Comparison of ENCODE assay signal across 8 cellular contexts in genomic region chr20:13995086-13995665, GRCh38. TPM values are rescaled to one million over a fixed set of nuclear protein-coding genes. Genes with fewer than 3 reads are reported as not detected.
A peak's percentile ranks its signal among the peaks of the same experiment; 100 is the strongest.
DNase-seq lines count a peak whose midpoint lies in the region; ATAC-seq and TF ChIP-seq lines count a peak whose summit lies in the region.

Gene MACROD2, plus strand, starts transcription at chr20:13995516.

- H3K4me1 ChIP-seq in CD4-positive, CD25-positive, alpha-beta regulatory T cell (ENCODE audit: control insufficient read depth, insufficient read depth, low read length, poor library complexity, severe bottlenecking), result no peaks in the 10 kb centered on the region
- no peaks in the 10 kb centered on the region for H3K4me1 ChIP-seq in naive thymus-derived CD4-positive, alpha-beta T cell (ENCODE audit: control insufficient read depth in 2 of 2, insufficient read depth in 2 of 2, low read length in 2 of 2)

- no peaks in the 10 kb centered on the region for H3K27me3 ChIP-seq in CD4-positive, CD25-positive, alpha-beta regulatory T cell (ENCODE audit: control insufficient read depth, insufficient read depth, low read length)
- no peaks in the 10 kb centered on the region for H3K27me3 ChIP-seq in naive thymus-derived CD4-positive, alpha-beta T cell (ENCODE audit: control insufficient read depth in 2 of 2, insufficient read depth in 2 of 2, low read length in 2 of 2)

- CTCF ChIA-PET in naive thymus-derived CD4-positive, alpha-beta T cell (lab: Charles Lee), result no interaction called here

- H3K9me3 Mint-ChIP-seq in CD4-positive, CD25-positive, alpha-beta regulatory T cell, result peaks cover 0 to 19% (median 5%) of the 10 kb centered on the region in 7 donors
- peaks cover 17% of the 10 kb centered on the region for H3K9me3 Mint-ChIP-seq in activated T-cell treated with anti-CD3 and anti-CD28 coated beads, Interleukin-2, amount 50 U/mL, for 4 hours
- H3K9me3 Mint-ChIP-seq in naive thymus-derived CD4-positive, alpha-beta T cell, result peaks cover 4 to 57% (median 23%) of the 10 kb centered on the region in 11 donors

- H3K9me3 ChIP-seq in CD4-positive, CD25-positive, alpha-beta regulatory T cell (ENCODE audit: control insufficient read depth in 2 of 2, low read length in 2 of 2), result peaks cover 0 to 17% of the 10 kb centered on the region in 2 experiments
- peaks cover 0 to 15% (median 0%) of the 10 kb centered on the region in 3 experiments for H3K9me3 ChIP-seq in naive thymus-derived CD4-positive, alpha-beta T cell (ENCODE audit: control insufficient read depth in 2 of 3, low read length in 3 of 3)

- intact Hi-C loops in naive thymus-derived CD4-positive, alpha-beta T cell (cut with micrococcal nuclease), result loop anchor here in 1 of 2 donors (10.0 kb wide), 1 partner anchor 60 kb away; no protein-coding TSS in a partner anchor

- no peak for TF ChIP-seq CTCF in foreskin fibroblast (IDR thresholded peaks at IDR 0.05; ENCODE audit: low read depth, low read length)

- no peak within 1 kb of the TSS for H3K27ac Mint-ChIP-seq in CD4-positive, CD25-positive, alpha-beta regulatory T cell
- H3K27ac Mint-ChIP-seq in naive thymus-derived CD4-positive, alpha-beta T cell, result no peak within 1 kb of the TSS

- H3K4me3 Mint-ChIP-seq in CD4-positive, CD25-positive, alpha-beta regulatory T cell, result peak within 1 kb of the TSS in 1 of 4 donors; percentile 62
- no peak within 1 kb of the TSS for H3K4me3 Mint-ChIP-seq in activated T-cell treated with anti-CD3 and anti-CD28 coated beads, Interleukin-2, amount 50 U/mL, for 4 hours
- H3K4me3 Mint-ChIP-seq in naive thymus-derived CD4-positive, alpha-beta T cell, result peak within 1 kb of the TSS; percentile 50 to 82 (median 70)

- no peak within 1 kb of the TSS for H3K4me3 ChIP-seq in CD4-positive, CD25-positive, alpha-beta regulatory T cell (ENCODE audit: low read depth, low read length)
- H3K4me3 ChIP-seq in foreskin fibroblast (ENCODE audit: low read depth in 1 of 2, low read length in 2 of 2), result peak within 1 kb of the TSS; percentile 69 to 74
- H3K4me3 ChIP-seq in naive thymus-derived CD4-positive, alpha-beta T cell (ENCODE audit: low read length), result no peak within 1 kb of the TSS

- H3K27me3 Mint-ChIP-seq in CD4-positive, CD25-positive, alpha-beta regulatory T cell, result no peaks in the 10 kb centered on the region
- peaks cover 17% of the 10 kb centered on the region for H3K27me3 Mint-ChIP-seq in activated T-cell treated with anti-CD3 and anti-CD28 coated beads, Interleukin-2, amount 50 U/mL, for 4 hours (ENCODE audit: low read depth)
- H3K27me3 Mint-ChIP-seq in naive thymus-derived CD4-positive, alpha-beta T cell, result peaks cover 14 to 40% (median 29%) of the 10 kb centered on the region in 5 donors

- H3K36me3 ChIP-seq in CD4-positive, CD25-positive, alpha-beta regulatory T cell (ENCODE audit: control insufficient read depth, insufficient read depth, low read length), result no peaks in the 10 kb centered on the region
- no peaks in the 10 kb centered on the region for H3K36me3 ChIP-seq in naive thymus-derived CD4-positive, alpha-beta T cell (ENCODE audit: control insufficient read depth in 2 of 3, insufficient read depth in 3 of 3, low read length in 3 of 3)

- peak in 1 of 3 donors; percentile 27 for DNase-seq in CD4-positive, CD25-positive, alpha-beta regulatory T cell
- peak; percentile 100 for DNase-seq in NCI-H69 (lab: John Stamatoyannopoulos, UW)
- DNase-seq in activated T-cell treated with anti-CD3 and anti-CD28 coated beads, Interleukin-2, amount 50 U/mL, for 4 hours, result no peak
- peak; percentile 83 to 97 for DNase-seq in foreskin fibroblast
- peak in 6 of 9 donors; percentile 1 to 50 (median 19) for DNase-seq in naive thymus-derived CD4-positive, alpha-beta T cell
- peak; percentile 30 for DNase-seq in stimulated activated naive CD8-positive, alpha-beta T cell treated with anti-CD3 and anti-CD28 coated beads, Interleukin-15, Interleukin-2, amounts not matched to agents 100 U/mL and 50 U/mL, for 24 hours

- POLR2A ChIA-PET in naive thymus-derived CD4-positive, alpha-beta T cell (lab: Charles Lee), result no interaction called here

- ATAC-seq in CD4-positive, CD25-positive, alpha-beta regulatory T cell (ENCODE audit: low read depth in 2 of 2), result peak; percentile 40 to 44
- ATAC-seq in HG03196 (IDR thresholded peaks at IDR 0.05; ENCODE audit: unreplicated experiment), result peak; percentile 96
- peak; percentile 75 to 87 for ATAC-seq in activated T-cell treated with anti-CD3 and anti-CD28 coated beads, Interleukin-2, amount 50 U/mL, for 4 hours
- peak; percentile 88 for ATAC-seq in naive thymus-derived CD4-positive, alpha-beta T cell
- ATAC-seq in stimulated activated naive CD8-positive, alpha-beta T cell treated with anti-CD3 and anti-CD28 coated beads, Interleukin-15, Interleukin-2, amounts not matched to agents 100 U/mL and 50 U/mL, for 24 hours, result peak; percentile 66
- no peak for ATAC-seq in GM19023 (IDR thresholded peaks at IDR 0.05; ENCODE audit: unreplicated experiment)

- H3K4me1 Mint-ChIP-seq in CD4-positive, CD25-positive, alpha-beta regulatory T cell, result peaks cover 0 to 5% (median 3%) of the 10 kb centered on the region in 4 donors
- peaks cover 5% of the 10 kb centered on the region for H3K4me1 Mint-ChIP-seq in activated T-cell treated with anti-CD3 and anti-CD28 coated beads, Interleukin-2, amount 50 U/mL, for 4 hours (ENCODE audit: low read depth)
- H3K4me1 Mint-ChIP-seq in naive thymus-derived CD4-positive, alpha-beta T cell, result peaks cover 3 to 9% (median 8%) of the 10 kb centered on the region in 7 donors

- no peak within 1 kb of the TSS for H3K27ac ChIP-seq in CD4-positive, CD25-positive, alpha-beta regulatory T cell (ENCODE audit: insufficient read depth, low read length, poor library complexity, severe bottlenecking)
- no peak within 1 kb of the TSS for H3K27ac ChIP-seq in naive thymus-derived CD4-positive, alpha-beta T cell (ENCODE audit: low read depth, low read length)

- H3K36me3 Mint-ChIP-seq in CD4-positive, CD25-positive, alpha-beta regulatory T cell, result no peaks in the 10 kb centered on the region
- H3K36me3 Mint-ChIP-seq in activated T-cell treated with anti-CD3 and anti-CD28 coated beads, Interleukin-2, amount 50 U/mL, for 4 hours (ENCODE audit: insufficient read depth), result no peaks in the 10 kb centered on the region
- H3K36me3 Mint-ChIP-seq in naive thymus-derived CD4-positive, alpha-beta T cell, result peaks cover 0 to 11% (median 0%) of the 10 kb centered on the region in 5 donors

RNA-seq across cellular contexts. Expression of gene MACROD2, which starts in this region (rescaled TPM):
- not detected for total RNA-seq in CD4-positive, CD25-positive, alpha-beta regulatory T cell
- 1 to 10 TPM in 1 of 4 donors, not detected in 3; 1.4 TPM for polyA plus RNA-seq in CD4-positive, CD25-positive, alpha-beta regulatory T cell
- under 1 TPM in 1 of 3 donors, not detected in 2; 0.10 TPM for total RNA-seq in activated T-cell treated with anti-CD3 and anti-CD28 coated beads, Interleukin-2, amount 50 U/mL, for 4 hours
- total RNA-seq in naive thymus-derived CD4-positive, alpha-beta T cell, result under 1 TPM in 3 of 5 experiments, not detected in 2; 0.27 to 0.86 (median 0.34) TPM
- not detected for polyA plus RNA-seq in naive thymus-derived CD4-positive, alpha-beta T cell

Comparison
In these comparisons a context has a peak if more than half of its experiments do, and no peak if none do; other contexts are left out.
1. Peak in ATAC-seq in activated T-cell treated with anti-CD3 and anti-CD28 coated beads, Interleukin-2, amount 50 U/mL, for 4 hours; RNA of the gene not detected or under 1 TPM.
2. Peak in DNase-seq and ATAC-seq in naive thymus-derived CD4-positive, alpha-beta T cell; RNA of the gene not detected or under 1 TPM.
3. H3K4me3 ChIP-seq: peak in foreskin fibroblast (2 of 2); none in CD4-positive, CD25-positive, alpha-beta regulatory T cell (single experiment) and naive thymus-derived CD4-positive, alpha-beta T cell (single experiment).